Comparison of ENCODE assay signal across 8 cellular contexts in the genomic region with DNA sequence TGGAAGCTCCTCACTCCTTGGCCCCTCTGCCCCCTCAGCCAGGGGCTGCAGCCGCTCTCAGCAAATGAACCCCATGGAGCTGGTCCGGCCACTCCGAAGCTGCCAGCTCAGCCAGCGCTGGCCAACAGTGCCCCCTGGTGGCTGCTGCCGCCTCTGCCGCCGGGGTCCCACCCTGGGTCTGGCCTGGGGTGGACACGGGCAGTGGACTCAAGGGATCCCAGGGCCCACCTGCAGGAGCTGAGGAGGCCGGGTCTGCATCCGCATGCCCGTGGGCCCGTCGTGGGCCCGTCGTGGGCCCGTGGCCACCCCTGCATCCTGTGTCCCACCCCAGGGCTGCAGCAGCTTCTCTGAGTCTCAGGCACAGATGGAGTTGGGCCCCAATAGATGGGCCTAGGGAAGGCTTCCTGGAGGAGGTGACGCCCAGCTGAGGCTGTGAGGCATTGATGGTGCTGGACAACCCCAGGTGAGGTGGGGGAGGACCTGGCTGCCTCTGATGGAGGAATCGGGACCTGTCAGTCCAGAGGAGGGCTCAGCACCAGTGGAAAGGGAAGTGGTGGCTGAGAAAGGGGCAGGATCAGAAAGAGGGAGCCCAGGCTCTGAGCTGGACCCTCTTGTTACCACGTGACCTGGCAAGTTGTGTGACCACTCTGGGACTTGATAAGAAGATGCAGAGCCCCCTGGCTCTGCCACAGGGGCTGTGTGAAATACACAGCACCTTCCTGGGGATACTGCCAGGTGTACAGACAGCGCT.
DNase-seq lines count a peak whose midpoint lies in the region; ATAC-seq and TF ChIP-seq lines count a peak whose summit lies in the region.

No MANE protein-coding gene starts in this region.

- no peaks in the 10 kb centered on the region for H3K36me3 Mint-ChIP-seq in naive thymus-derived CD8-positive, alpha-beta T cell
- peaks cover 5% of the 10 kb centered on the region for H3K36me3 Mint-ChIP-seq in stimulated activated effector memory CD8-positive, alpha-beta T cell treated with anti-CD3 and anti-CD28 coated beads, Interleukin-12 subunit alpha, Interleukin-12 subunit beta, amount 100 ng/mL, for 72 hours

- H3K27ac Mint-ChIP-seq in naive thymus-derived CD8-positive, alpha-beta T cell = no peak overlapping the region
- no peak overlapping the region for H3K27ac Mint-ChIP-seq in stimulated activated effector memory CD8-positive, alpha-beta T cell treated with anti-CD3 and anti-CD28 coated beads, Interleukin-12 subunit alpha, Interleukin-12 subunit beta, amount 100 ng/mL, for 72 hours

- peak; percentile 91 for TF ChIP-seq CTCF in LNCaP clone FGC (IDR thresholded peaks at IDR 0.05; ENCODE audit: control insufficient read depth, extremely low read depth, insufficient read depth)

- no peak for ATAC-seq in naive thymus-derived CD8-positive, alpha-beta T cell
- ATAC-seq in stimulated activated effector memory CD8-positive, alpha-beta T cell treated with anti-CD3 and anti-CD28 coated beads, Interleukin-12 subunit alpha, Interleukin-12 subunit beta, amount 100 ng/mL, for 72 hours = peak; percentile 56
- ATAC-seq in GM21367 (IDR thresholded peaks at IDR 0.05; ENCODE audit: unreplicated experiment) = no peak

- H3K9me3 Mint-ChIP-seq in naive thymus-derived CD8-positive, alpha-beta T cell = peaks cover 0 to 1% (median 0%) of the 10 kb centered on the region in 9 donors
- H3K9me3 Mint-ChIP-seq in stimulated activated effector memory CD8-positive, alpha-beta T cell treated with anti-CD3 and anti-CD28 coated beads, Interleukin-12 subunit alpha, Interleukin-12 subunit beta, amount 100 ng/mL, for 72 hours = no peaks in the 10 kb centered on the region

- H3K27me3 Mint-ChIP-seq in naive thymus-derived CD8-positive, alpha-beta T cell = peaks cover 13 to 67% (median 50%) of the 10 kb centered on the region in 5 donors

- POLR2A ChIA-PET in naive thymus-derived CD8-positive, alpha-beta T cell (lab: Charles Lee) = no interaction called here

- H3K4me3 ChIP-seq in LNCaP clone FGC (ENCODE audit: low read depth, low read length) = no peak overlapping the region

- H3K4me3 Mint-ChIP-seq in naive thymus-derived CD8-positive, alpha-beta T cell = no peak overlapping the region
- H3K4me3 Mint-ChIP-seq in stimulated activated effector memory CD8-positive, alpha-beta T cell treated with anti-CD3 and anti-CD28 coated beads, Interleukin-12 subunit alpha, Interleukin-12 subunit beta, amount 100 ng/mL, for 72 hours = no peak overlapping the region

- DNase-seq in Daoy (ENCODE audit: low read depth) = peak; percentile 76
- no peak for DNase-seq in LNCaP clone FGC (ENCODE audit: low read depth)
- peak; percentile 77 for DNase-seq in activated CD4-positive, alpha-beta T cell treated with anti-CD3 and anti-CD28 coated beads for 48 hours
- peak; percentile 20 for DNase-seq in effector CD8-positive, alpha-beta T cell (lab: John Stamatoyannopoulos, UW)
- peak in 9 of 10 donors; percentile 24 to 63 (median 48) for DNase-seq in naive thymus-derived CD8-positive, alpha-beta T cell
- peak; percentile 71 to 84 for DNase-seq in stimulated activated effector memory CD8-positive, alpha-beta T cell treated with anti-CD3 and anti-CD28 coated beads, Interleukin-12 subunit alpha, Interleukin-12 subunit beta, amount 100 ng/mL, for 72 hours (ENCODE audit: low spot score in 2 of 2)
- DNase-seq in NCI-H2029 (lab: John Stamatoyannopoulos, UW) = no peak

- H3K4me1 Mint-ChIP-seq in naive thymus-derived CD8-positive, alpha-beta T cell = peaks cover 0 to 2% (median under 1%) of the 10 kb centered on the region in 4 donors
- no peaks in the 10 kb centered on the region for H3K4me1 Mint-ChIP-seq in stimulated activated effector memory CD8-positive, alpha-beta T cell treated with anti-CD3 and anti-CD28 coated beads, Interleukin-12 subunit alpha, Interleukin-12 subunit beta, amount 100 ng/mL, for 72 hours

Comparison
In these comparisons a context has a peak if more than half of its experiments do, and no peak if none do; other contexts are left out.
1. DNase-seq: peak in Daoy (single experiment), activated CD4-positive, alpha-beta T cell treated with anti-CD3 and anti-CD28 coated beads for 48 hours (single experiment), effector CD8-positive, alpha-beta T cell (single experiment), naive thymus-derived CD8-positive, alpha-beta T cell (9 of 10) and stimulated activated effector memory CD8-positive, alpha-beta T cell treated with anti-CD3 and anti-CD28 coated beads, Interleukin-12 subunit alpha, Interleukin-12 subunit beta, amount 100 ng/mL, for 72 hours (2 of 2); none in LNCaP clone FGC (single experiment) and NCI-H2029 (single experiment).